In the genomic region with DNA sequence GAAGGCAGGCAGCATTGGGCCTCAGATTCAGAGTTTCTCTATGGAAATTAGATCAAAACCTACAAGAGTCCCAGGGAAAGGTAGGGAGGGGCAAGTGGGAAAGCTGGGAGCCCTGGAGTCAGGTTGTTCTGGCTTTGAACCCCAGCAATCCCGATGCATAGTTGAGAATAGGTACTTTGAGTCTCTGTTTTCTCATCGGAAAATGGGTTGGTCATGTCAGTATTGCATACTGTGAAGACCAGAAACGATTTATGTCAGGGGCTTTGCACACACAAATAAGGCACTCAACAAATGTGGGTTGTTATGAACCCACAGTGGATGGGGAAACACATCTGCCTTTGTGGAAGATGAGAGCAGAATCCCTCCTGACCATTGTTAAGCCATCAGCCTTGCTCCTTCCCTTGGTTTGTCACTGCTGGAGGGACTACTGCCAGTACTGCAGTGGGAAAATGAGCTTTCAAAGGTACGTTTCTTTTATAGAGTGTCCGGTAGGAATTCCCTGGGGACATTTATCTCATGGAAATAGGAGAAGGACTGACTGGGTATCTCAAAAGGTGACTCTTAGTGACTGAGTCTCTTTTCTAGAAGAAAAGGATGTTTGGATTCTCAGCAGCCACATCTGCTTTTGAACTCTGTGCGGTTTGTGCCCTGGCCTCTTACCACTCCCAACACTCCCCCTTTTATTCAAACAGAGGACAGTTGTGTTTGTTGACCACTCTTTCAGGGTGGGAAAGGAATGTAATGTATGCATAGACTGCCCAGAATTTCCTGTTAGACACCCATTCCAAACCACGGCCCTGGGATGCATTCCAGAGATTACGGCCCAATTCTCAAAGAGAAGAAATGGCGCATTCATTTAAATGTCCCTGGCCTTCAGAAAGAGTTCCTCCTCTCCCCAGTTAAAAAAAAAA, we compare ENCODE assay signal across 1 cellular context.
TF ChIP-seq lines count a peak whose summit lies in the region.

No MANE protein-coding gene starts in this region.

TF ChIP-seq in HepG2, 621 proteins besides CTCF, POLR2A, EP300 and RAD21 (continued from another document and continues in another):
- TF ChIP-seq TBX3 (IDR thresholded peaks at IDR 0.05; ENCODE audit: borderline replicate concordance) (0 out of 2 replicates have a peak, but pooled peaks have one; percentile 49), ARNTL (CRISPR knock-in tag; IDR thresholded peaks at IDR 0.05) (no peak; the same call in 1 of the 2 replicates), NFYC (CRISPR knock-in tag; IDR thresholded peaks at IDR 0.05) (no peak), PITX1 (CRISPR knock-in tag; IDR thresholded peaks at IDR 0.05) (no peak), MED8 (CRISPR knock-in tag; IDR thresholded peaks at IDR 0.05; ENCODE audit: insufficient replicate concordance) (peak; percentile 19), ZNF180 (CRISPR knock-in tag; IDR thresholded peaks at IDR 0.05; ENCODE audit: borderline replicate concordance, low read depth) (no peak), TEAD2 (CRISPR knock-in tag; IDR thresholded peaks at IDR 0.05) (no peak), ZNF263 (CRISPR knock-in tag; IDR thresholded peaks at IDR 0.05) (0 out of 2 replicates have a peak, but pooled peaks have one; percentile 13), ZNF292 (CRISPR knock-in tag; IDR thresholded peaks at IDR 0.05; ENCODE audit: borderline replicate concordance, low read depth) (no peak), RFXAP (CRISPR knock-in tag; IDR thresholded peaks at IDR 0.05; ENCODE audit: borderline replicate concordance) (0 out of 2 replicates have a peak, but pooled peaks have one; percentile 6), ZSCAN31 (CRISPR knock-in tag; IDR thresholded peaks at IDR 0.05; ENCODE audit: low read depth) (0 out of 2 replicates have a peak, but pooled peaks have one; percentile 40), MTF1 (CRISPR knock-in tag; IDR thresholded peaks at IDR 0.05) (no peak), ZNF34 (CRISPR knock-in tag; IDR thresholded peaks at IDR 0.05; ENCODE audit: borderline replicate concordance) (no peak), PCBP2 (optimal IDR thresholded peaks at IDR 0.05; ENCODE audit: low read depth, low read length, poor library complexity, severe bottlenecking) (no peak), ZNF816 (CRISPR knock-in tag; IDR thresholded peaks at IDR 0.05; ENCODE audit: borderline replicate concordance) (no peak), TCF7 (IDR thresholded peaks at IDR 0.05; ENCODE audit: low read depth) (peak; percentile 87), FOXC1 (CRISPR knock-in tag; IDR thresholded peaks at IDR 0.05; ENCODE audit: borderline replicate concordance) (no peak), POLR2AphosphoS2 (IDR thresholded peaks at IDR 0.05; ENCODE audit: low read depth, low read length) (no peak), ZBTB8A (CRISPR knock-in tag; IDR thresholded peaks at IDR 0.05; ENCODE audit: borderline replicate concordance, low read depth) (no peak)
- TF ChIP-seq, protein P1, sequence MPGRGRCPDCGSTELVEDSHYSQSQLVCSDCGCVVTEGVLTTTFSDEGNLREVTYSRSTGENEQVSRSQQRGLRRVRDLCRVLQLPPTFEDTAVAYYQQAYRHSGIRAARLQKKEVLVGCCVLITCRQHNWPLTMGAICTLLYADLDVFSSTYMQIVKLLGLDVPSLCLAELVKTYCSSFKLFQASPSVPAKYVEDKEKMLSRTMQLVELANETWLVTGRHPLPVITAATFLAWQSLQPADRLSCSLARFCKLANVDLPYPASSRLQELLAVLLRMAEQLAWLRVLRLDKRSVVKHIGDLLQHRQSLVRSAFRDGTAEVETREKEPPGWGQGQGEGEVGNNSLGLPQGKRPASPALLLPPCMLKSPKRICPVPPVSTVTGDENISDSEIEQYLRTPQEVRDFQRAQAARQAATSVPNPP (CRISPR knock-in tag; IDR thresholded peaks at IDR 0.05) = no peak
- TF ChIP-seq, protein P2, sequence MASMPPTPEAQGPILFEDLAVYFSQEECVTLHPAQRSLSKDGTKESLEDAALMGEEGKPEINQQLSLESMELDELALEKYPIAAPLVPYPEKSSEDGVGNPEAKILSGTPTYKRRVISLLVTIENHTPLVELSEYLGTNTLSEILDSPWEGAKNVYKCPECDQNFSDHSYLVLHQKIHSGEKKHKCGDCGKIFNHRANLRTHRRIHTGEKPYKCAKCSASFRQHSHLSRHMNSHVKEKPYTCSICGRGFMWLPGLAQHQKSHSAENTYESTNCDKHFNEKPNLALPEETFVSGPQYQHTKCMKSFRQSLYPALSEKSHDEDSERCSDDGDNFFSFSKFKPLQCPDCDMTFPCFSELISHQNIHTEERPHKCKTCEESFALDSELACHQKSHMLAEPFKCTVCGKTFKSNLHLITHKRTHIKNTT (CRISPR knock-in tag; IDR thresholded peaks at IDR 0.05) = no peak
- TF ChIP-seq, protein P3, sequence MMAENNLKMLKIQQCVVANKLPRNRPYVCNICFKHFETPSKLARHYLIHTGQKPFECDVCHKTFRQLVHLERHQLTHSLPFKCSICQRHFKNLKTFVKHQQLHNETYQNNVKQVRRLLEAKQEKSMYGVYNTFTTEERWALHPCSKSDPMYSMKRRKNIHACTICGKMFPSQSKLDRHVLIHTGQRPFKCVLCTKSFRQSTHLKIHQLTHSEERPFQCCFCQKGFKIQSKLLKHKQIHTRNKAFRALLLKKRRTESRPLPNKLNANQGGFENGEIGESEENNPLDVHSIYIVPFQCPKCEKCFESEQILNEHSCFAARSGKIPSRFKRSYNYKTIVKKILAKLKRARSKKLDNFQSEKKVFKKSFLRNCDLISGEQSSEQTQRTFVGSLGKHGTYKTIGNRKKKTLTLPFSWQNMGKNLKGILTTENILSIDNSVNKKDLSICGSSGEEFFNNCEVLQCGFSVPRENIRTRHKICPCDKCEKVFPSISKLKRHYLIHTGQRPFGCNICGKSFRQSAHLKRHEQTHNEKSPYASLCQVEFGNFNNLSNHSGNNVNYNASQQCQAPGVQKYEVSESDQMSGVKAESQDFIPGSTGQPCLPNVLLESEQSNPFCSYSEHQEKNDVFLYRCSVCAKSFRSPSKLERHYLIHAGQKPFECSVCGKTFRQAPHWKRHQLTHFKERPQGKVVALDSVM (CRISPR knock-in tag; IDR thresholded peaks at IDR 0.05) = no peak
- TF ChIP-seq, protein P4, sequence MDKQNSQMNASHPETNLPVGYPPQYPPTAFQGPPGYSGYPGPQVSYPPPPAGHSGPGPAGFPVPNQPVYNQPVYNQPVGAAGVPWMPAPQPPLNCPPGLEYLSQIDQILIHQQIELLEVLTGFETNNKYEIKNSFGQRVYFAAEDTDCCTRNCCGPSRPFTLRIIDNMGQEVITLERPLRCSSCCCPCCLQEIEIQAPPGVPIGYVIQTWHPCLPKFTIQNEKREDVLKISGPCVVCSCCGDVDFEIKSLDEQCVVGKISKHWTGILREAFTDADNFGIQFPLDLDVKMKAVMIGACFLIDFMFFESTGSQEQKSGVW (CRISPR knock-in tag; IDR thresholded peaks at IDR 0.05; ENCODE audit: borderline replicate concordance) = no peak
- TF ChIP-seq, protein P5, sequence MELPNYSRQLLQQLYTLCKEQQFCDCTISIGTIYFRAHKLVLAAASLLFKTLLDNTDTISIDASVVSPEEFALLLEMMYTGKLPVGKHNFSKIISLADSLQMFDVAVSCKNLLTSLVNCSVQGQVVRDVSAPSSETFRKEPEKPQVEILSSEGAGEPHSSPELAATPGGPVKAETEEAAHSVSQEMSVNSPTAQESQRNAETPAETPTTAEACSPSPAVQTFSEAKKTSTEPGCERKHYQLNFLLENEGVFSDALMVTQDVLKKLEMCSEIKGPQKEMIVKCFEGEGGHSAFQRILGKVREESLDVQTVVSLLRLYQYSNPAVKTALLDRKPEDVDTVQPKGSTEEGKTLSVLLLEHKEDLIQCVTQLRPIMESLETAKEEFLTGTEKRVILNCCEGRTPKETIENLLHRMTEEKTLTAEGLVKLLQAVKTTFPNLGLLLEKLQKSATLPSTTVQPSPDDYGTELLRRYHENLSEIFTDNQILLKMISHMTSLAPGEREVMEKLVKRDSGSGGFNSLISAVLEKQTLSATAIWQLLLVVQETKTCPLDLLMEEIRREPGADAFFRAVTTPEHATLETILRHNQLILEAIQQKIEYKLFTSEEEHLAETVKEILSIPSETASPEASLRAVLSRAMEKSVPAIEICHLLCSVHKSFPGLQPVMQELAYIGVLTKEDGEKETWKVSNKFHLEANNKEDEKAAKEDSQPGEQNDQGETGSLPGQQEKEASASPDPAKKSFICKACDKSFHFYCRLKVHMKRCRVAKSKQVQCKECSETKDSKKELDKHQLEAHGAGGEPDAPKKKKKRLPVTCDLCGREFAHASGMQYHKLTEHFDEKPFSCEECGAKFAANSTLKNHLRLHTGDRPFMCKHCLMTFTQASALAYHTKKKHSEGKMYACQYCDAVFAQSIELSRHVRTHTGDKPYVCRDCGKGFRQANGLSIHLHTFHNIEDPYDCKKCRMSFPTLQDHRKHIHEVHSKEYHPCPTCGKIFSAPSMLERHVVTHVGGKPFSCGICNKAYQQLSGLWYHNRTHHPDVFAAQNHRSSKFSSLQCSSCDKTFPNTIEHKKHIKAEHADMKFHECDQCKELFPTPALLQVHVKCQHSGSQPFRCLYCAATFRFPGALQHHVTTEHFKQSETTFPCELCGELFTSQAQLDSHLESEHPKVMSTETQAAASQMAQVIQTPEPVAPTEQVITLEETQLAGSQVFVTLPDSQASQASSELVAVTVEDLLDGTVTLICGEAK (IDR thresholded peaks at IDR 0.05) = no peak
- TF ChIP-seq, protein P5 (CRISPR knock-in tag; IDR thresholded peaks at IDR 0.05) = no peak
- TF ChIP-seq, protein P6, sequence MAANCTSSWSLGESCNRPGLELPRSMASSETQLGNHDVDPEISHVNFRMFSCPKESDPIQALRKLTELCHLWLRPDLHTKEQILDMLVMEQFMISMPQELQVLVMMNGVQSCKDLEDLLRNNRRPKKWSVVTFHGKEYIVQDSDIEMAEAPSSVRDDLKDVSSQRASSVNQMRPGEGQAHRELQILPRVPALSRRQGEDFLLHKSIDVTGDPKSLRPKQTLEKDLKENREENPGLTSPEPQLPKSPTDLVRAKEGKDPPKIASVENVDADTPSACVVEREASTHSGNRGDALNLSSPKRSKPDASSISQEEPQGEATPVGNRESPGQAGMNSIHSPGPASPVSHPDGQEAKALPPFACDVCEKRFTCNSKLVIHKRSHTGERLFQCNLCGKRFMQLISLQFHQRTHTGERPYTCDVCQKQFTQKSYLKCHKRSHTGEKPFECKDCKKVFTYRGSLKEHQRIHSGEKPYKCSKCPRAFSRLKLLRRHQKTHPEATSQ (CRISPR knock-in tag; IDR thresholded peaks at IDR 0.05; ENCODE audit: borderline replicate concordance) = no peak
- TF ChIP-seq, protein P7, sequence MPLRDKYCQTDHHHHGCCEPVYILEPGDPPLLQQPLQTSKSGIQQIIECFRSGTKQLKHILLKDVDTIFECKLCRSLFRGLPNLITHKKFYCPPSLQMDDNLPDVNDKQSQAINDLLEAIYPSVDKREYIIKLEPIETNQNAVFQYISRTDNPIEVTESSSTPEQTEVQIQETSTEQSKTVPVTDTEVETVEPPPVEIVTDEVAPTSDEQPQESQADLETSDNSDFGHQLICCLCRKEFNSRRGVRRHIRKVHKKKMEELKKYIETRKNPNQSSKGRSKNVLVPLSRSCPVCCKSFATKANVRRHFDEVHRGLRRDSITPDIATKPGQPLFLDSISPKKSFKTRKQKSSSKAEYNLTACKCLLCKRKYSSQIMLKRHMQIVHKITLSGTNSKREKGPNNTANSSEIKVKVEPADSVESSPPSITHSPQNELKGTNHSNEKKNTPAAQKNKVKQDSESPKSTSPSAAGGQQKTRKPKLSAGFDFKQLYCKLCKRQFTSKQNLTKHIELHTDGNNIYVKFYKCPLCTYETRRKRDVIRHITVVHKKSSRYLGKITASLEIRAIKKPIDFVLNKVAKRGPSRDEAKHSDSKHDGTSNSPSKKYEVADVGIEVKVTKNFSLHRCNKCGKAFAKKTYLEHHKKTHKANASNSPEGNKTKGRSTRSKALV (CRISPR knock-in tag; IDR thresholded peaks at IDR 0.05) = no peak
- TF ChIP-seq, protein P8, sequence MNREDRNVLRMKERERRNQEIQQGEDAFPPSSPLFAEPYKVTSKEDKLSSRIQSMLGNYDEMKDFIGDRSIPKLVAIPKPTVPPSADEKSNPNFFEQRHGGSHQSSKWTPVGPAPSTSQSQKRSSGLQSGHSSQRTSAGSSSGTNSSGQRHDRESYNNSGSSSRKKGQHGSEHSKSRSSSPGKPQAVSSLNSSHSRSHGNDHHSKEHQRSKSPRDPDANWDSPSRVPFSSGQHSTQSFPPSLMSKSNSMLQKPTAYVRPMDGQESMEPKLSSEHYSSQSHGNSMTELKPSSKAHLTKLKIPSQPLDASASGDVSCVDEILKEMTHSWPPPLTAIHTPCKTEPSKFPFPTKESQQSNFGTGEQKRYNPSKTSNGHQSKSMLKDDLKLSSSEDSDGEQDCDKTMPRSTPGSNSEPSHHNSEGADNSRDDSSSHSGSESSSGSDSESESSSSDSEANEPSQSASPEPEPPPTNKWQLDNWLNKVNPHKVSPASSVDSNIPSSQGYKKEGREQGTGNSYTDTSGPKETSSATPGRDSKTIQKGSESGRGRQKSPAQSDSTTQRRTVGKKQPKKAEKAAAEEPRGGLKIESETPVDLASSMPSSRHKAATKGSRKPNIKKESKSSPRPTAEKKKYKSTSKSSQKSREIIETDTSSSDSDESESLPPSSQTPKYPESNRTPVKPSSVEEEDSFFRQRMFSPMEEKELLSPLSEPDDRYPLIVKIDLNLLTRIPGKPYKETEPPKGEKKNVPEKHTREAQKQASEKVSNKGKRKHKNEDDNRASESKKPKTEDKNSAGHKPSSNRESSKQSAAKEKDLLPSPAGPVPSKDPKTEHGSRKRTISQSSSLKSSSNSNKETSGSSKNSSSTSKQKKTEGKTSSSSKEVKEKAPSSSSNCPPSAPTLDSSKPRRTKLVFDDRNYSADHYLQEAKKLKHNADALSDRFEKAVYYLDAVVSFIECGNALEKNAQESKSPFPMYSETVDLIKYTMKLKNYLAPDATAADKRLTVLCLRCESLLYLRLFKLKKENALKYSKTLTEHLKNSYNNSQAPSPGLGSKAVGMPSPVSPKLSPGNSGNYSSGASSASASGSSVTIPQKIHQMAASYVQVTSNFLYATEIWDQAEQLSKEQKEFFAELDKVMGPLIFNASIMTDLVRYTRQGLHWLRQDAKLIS (CRISPR knock-in tag; IDR thresholded peaks at IDR 0.05) = peak; percentile 84; the same call in 1 of the 2 replicates
